In the genomic region with DNA sequence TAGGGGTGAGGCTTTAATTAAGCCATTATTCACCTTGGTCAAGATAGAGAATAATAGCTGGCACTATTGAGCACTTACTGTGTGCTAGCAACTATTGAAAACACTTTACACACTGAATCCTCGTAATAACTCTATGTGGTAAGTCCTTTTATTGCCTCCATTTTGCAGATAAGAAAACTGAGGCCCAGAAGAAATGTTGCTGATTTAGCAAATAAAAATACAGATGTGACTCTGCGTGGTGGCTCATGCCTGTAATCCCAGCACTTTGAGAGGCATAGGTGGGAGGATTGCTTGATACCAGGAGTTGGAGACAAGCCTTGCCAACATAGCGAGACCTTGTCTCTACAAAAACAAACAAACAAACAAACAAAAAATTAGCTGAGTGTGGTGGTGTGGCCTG, we compare ENCODE assay signal across 30 cellular contexts. TPM values are rescaled to one million over a fixed set of nuclear protein-coding genes. Genes with fewer than 3 reads are reported as not detected.
DNase-seq lines count a peak whose midpoint lies in the region; ATAC-seq, FAIRE-seq and TF ChIP-seq lines count a peak whose summit lies in the region.
"Had no signal": no experiment of that assay in that cellular context is flagged by ENCODE, and none has a peak within 500 bp of the region (broad histone marks: within the 10 kb centered on the region; RNA-seq: fewer than 3 reads in every experiment).

No MANE protein-coding gene starts in this region.

- no peak overlapping the region for H2BK12ac ChIP-seq in neuronal stem cell (ENCODE audit: low read length)

- FAIRE-seq in HepG2 (lab: Jason Lieb, UNC) (no peak), K562 (lab: Jason Lieb, UNC) (no peak)
- FAIRE-seq: GM12878, GM12892, GM18507 had no signal

- in situ Hi-C loops in HepG2 (cut with HindIII; ENCODE audit: extremely low pct_ligation_motif_present, low pct_unique_long_range_greater_than_20kb) (no loop called here), K562 (cut with MboI) (no loop called here)

- no peak overlapping the region for H3K27ac ChIP-seq in HepG2 (ENCODE audit: extremely low read length, insufficient read depth, low read length)
- H3K27ac ChIP-seq in right lobe of liver, result no peak overlapping the region
- H3K27ac ChIP-seq in K562 (ENCODE audit: extremely low read depth, low read depth, low read length), result no peak overlapping the region
- H3K27ac ChIP-seq in neuronal stem cell (replicated peaks; ENCODE audit: low read length), result no peak overlapping the region
- H3K27ac ChIP-seq: 22Rv1, BLaER1 had no signal

- no peaks in the 10 kb centered on the region for H3K79me1 ChIP-seq in neuronal stem cell (ENCODE audit: low read depth, low read length)

- H2AK5ac ChIP-seq in neuronal stem cell (ENCODE audit: low read depth, low read length), result no peak overlapping the region

- H3K36me3 ChIP-seq in HepG2 (replicated peaks in 1 of 2; ENCODE audit: control insufficient read depth in 1 of 2, insufficient read depth in 2 of 2, low read length in 2 of 2) (no peaks in the 10 kb centered on the region), right lobe of liver (no peaks in the 10 kb centered on the region), K562 (ENCODE audit: control insufficient read depth, insufficient read depth, low read length) (no peaks in the 10 kb centered on the region), neuronal stem cell (replicated peaks in 1 of 2; ENCODE audit: control insufficient read depth in 2 of 2, insufficient read depth in 2 of 2, low read length in 2 of 2) (no peaks in the 10 kb centered on the region)
- H3K36me3 ChIP-seq: BE2C, BLaER1 had no signal

- H2BK15ac ChIP-seq in neuronal stem cell (ENCODE audit: low read length), result no peak overlapping the region

- H3K23ac ChIP-seq in neuronal stem cell (ENCODE audit: low read depth, low read length, poor library complexity), result no peak overlapping the region

- no peak overlapping the region for H4K8ac ChIP-seq in neuronal stem cell (ENCODE audit: low read depth, low read length)

- no peak for TF ChIP-seq EP300 in HepG2 (IDR thresholded peaks at IDR 0.05; ENCODE audit: low read depth in 2 of 2, low read length in 2 of 2)
- TF ChIP-seq EP300 in HepG2 (CRISPR knock-in tag; IDR thresholded peaks at IDR 0.05; ENCODE audit: borderline replicate concordance), result no peak
- TF ChIP-seq EP300 in K562 (IDR thresholded peaks at IDR 0.05; ENCODE audit: low read length), result no peak

- H3K18ac ChIP-seq in neuronal stem cell (ENCODE audit: low read length), result no peak overlapping the region

- H3K79me2 ChIP-seq in HepG2 (ENCODE audit: insufficient read depth, low read length) (no peaks in the 10 kb centered on the region), K562 (ENCODE audit: control insufficient read depth, insufficient read depth, low read length) (no peaks in the 10 kb centered on the region)

- H3K9ac ChIP-seq in HepG2 (ENCODE audit: insufficient read depth, low read depth, low read length), result no peak overlapping the region
- no peak overlapping the region for H3K9ac ChIP-seq in K562 (ENCODE audit: insufficient read depth in 1 of 2, low read depth in 2 of 2, low read length in 2 of 2)
- H3K9ac ChIP-seq in neuronal stem cell (ENCODE audit: low read depth, low read length, poor library complexity), result peak overlapping the region; percentile 15
- H3K9ac ChIP-seq: BLaER1 had no signal

- DNase-seq in HepG2 (ENCODE audit: low spot score) (no peak), right lobe of liver (no peak), K562 (ENCODE audit: extremely low read depth in 1 of 4, low spot score in 3 of 4) (no peak), neuronal stem cell (ENCODE audit: low spot score) (no peak)
- DNase-seq in effector CD4-positive, alpha-beta T cell, result no peak
- DNase-seq: ACHN; BE2C; C1 segment of cervical spinal cord; CD4-positive, alpha-beta memory T cell; CD4-positive, CD25-positive, alpha-beta regulatory T cell; CD8-positive, alpha-beta memory T cell; COR-L47; DMS 273 treated with DMSO at 0.1 percent for 48 hours; DMS153; DMS53; DMS79; DND-41; EL; GDM1 had no signal

- TF ChIP-seq RAD21 in HepG2 (CRISPR knock-in tag; IDR thresholded peaks at IDR 0.05) (no peak), K562 (CRISPR knock-in tag; conservative IDR thresholded peaks at IDR 0.05 in 1 of 2, IDR thresholded peaks at IDR 0.05 in 1 of 2) (no peak)

- POLR2A ChIA-PET in HepG2 (lab: Yijun Ruan, JAX) (no interaction called here), K562 (lab: Yijun Ruan, JAX) (no interaction called here)

- CTCF ChIA-PET in HepG2 (lab: Yijun Ruan, JAX; ENCODE audit: low intra/inter-chr PET ratio, low total read pairs), result no interaction called here
- CTCF ChIA-PET in K562 (lab: Yijun Ruan, JAX; ENCODE audit: low intra/inter-chr PET ratio), result no interaction called here

- no peak for TF ChIP-seq POLR2A in HepG2 (IDR thresholded peaks at IDR 0.05; ENCODE audit: insufficient read depth in 1 of 2, low read depth in 2 of 2, low read length in 2 of 2)
- TF ChIP-seq POLR2A in right lobe of liver (IDR thresholded peaks at IDR 0.05), result no peak
- no peak for TF ChIP-seq POLR2A in K562 (conservative IDR thresholded peaks at IDR 0.05)

- H2AFZ ChIP-seq in HepG2 (ENCODE audit: low read length) (no peak overlapping the region), K562 (ENCODE audit: low read depth, low read length) (no peak overlapping the region), neuronal stem cell (ENCODE audit: low read length) (no peak overlapping the region)

- WGBS in HepG2 (ENCODE audit: low lambda C conversion rate), result 29% methylated on average over 3 of the region's 3 CpGs
- WGBS in right lobe of liver (ENCODE audit: insufficient coverage, low coverage, low lambda C conversion rate, missing lambda C conversion rate), result 73% methylated on average over 3 of the region's 3 CpGs
- WGBS in K562 (ENCODE audit: insufficient coverage, low coverage, missing lambda C conversion rate), result 0% methylated on average over 2 of the region's 3 CpGs
- no CpG with 5 or more reads among the region's 3 CpGs for WGBS in neuronal stem cell (ENCODE audit: extremely low coverage in 2 of 2, insufficient read length in 2 of 2, insufficient replicate concordance in 1 of 2), 2 donors

- no peak overlapping the region for H3K4ac ChIP-seq in neuronal stem cell (ENCODE audit: low read length)

- H3K14ac ChIP-seq in neuronal stem cell (ENCODE audit: low read length), result no peak overlapping the region

- H2BK120ac ChIP-seq in neuronal stem cell (ENCODE audit: low read depth, low read length), result no peak overlapping the region

- BruUV-seq in HepG2 (replicated peaks; lab: Mats Ljungman, UMichigan) (no TSS peak), K562 (replicated peaks; lab: Mats Ljungman, UMichigan) (no TSS peak)

- H3K4me3 ChIP-seq in HepG2 (replicated peaks in 1 of 3; ENCODE audit: insufficient read depth in 1 of 3, low read depth in 2 of 3, low read length in 3 of 3), result no peak overlapping the region
- no peak overlapping the region for H3K4me3 ChIP-seq in right lobe of liver
- no peak overlapping the region for H3K4me3 ChIP-seq in K562
- H3K4me3 ChIP-seq in neuronal stem cell (ENCODE audit: low read length in 2 of 2), result no peak overlapping the region
- H3K4me3 ChIP-seq: BLaER1, GM12878 had no signal

- intact Hi-C loops in HepG2 (cut with micrococcal nuclease; ENCODE audit: unreplicated experiment), result no loop called here
- intact Hi-C loops in right lobe of liver (cut with DNase I), result no loop called here
- intact Hi-C loops in K562 (cut with micrococcal nuclease), result no loop called here

- H3K27me3 ChIP-seq in HepG2 (ENCODE audit: control insufficient read depth in 1 of 2, insufficient read depth in 2 of 2, low read length in 2 of 2), result peaks cover 2 to 3% of the 10 kb centered on the region in 2 experiments; a peak in 1 of 5 replicates
- H3K27me3 ChIP-seq in right lobe of liver, result no peaks in the 10 kb centered on the region
- H3K27me3 ChIP-seq in K562 (ENCODE audit: control insufficient read depth in 2 of 2, insufficient read depth in 2 of 2, low read length in 2 of 2), result peaks cover 0 to 8% of the 10 kb centered on the region in 2 experiments; a peak in 2 of 5 replicates
- H3K27me3 ChIP-seq in neuronal stem cell (ENCODE audit: control insufficient read depth in 3 of 3, insufficient read depth in 3 of 3, low read depth in 1 of 3, low read length in 3 of 3), result no peaks in the 10 kb centered on the region
- H3K27me3 ChIP-seq: BE2C, BLaER1 had no signal

- no peak for TF ChIP-seq CTCF in HepG2 (CRISPR knock-in tag; IDR thresholded peaks at IDR 0.05)
- no peak for TF ChIP-seq CTCF in right lobe of liver (IDR thresholded peaks at IDR 0.05)
- TF ChIP-seq CTCF in K562 (IDR thresholded peaks at IDR 0.05 in 2 of 3, conservative IDR thresholded peaks at IDR 0.05 in 1 of 3; ENCODE audit: insufficient read depth in 2 of 3, low read depth in 1 of 3, low read length in 3 of 3), result no peak

- H3K4me2 ChIP-seq in HepG2 (ENCODE audit: low read depth, low read length), result no peak overlapping the region
- H3K4me2 ChIP-seq in K562 (ENCODE audit: insufficient read depth, low read length), result no peak overlapping the region
- no peak overlapping the region for H3K4me2 ChIP-seq in neuronal stem cell (ENCODE audit: insufficient read depth, low read length, poor library complexity, severe bottlenecking)
- H3K4me2 ChIP-seq: BLaER1 had no signal

- no peak overlapping the region for H4K91ac ChIP-seq in neuronal stem cell (ENCODE audit: low read depth, low read length, poor library complexity)

- H3K4me1 ChIP-seq in HepG2 (ENCODE audit: insufficient read depth, low read length) (no peaks in the 10 kb centered on the region), right lobe of liver (no peaks in the 10 kb centered on the region), K562 (replicated peaks in 1 of 2; ENCODE audit: control insufficient read depth in 2 of 2, insufficient read depth in 2 of 2, low read length in 2 of 2) (no peaks in the 10 kb centered on the region; a peak in 1 of 5 replicates), neuronal stem cell (ENCODE audit: control insufficient read depth in 2 of 2, insufficient read depth in 1 of 2, low read depth in 1 of 2, low read length in 2 of 2) (no peaks in the 10 kb centered on the region)
- H3K4me1 ChIP-seq: BE2C, BLaER1 had no signal

- no peaks in the 10 kb centered on the region for H4K20me1 ChIP-seq in HepG2 (ENCODE audit: insufficient read depth, low read length)
- no peaks in the 10 kb centered on the region; the same call in 1 of the 2 replicates for H4K20me1 ChIP-seq in K562 (replicated peaks; ENCODE audit: control insufficient read depth, insufficient read depth, low read length)
- H4K20me1 ChIP-seq: BLaER1 had no signal

- H3K9me3 ChIP-seq in HepG2 (ENCODE audit: low read length) (no peaks in the 10 kb centered on the region), right lobe of liver (no peaks in the 10 kb centered on the region), K562 (replicated peaks; ENCODE audit: control insufficient read depth, insufficient read depth, low read depth, low read length) (no peaks in the 10 kb centered on the region), neuronal stem cell (replicated peaks in 1 of 2; ENCODE audit: control insufficient read depth in 2 of 2, insufficient read depth in 1 of 2, low read depth in 1 of 2, low read length in 2 of 2) (peaks cover 0 to 2% of the 10 kb centered on the region in 2 donors)
- H3K9me3 ChIP-seq: BE2C, BLaER1 had no signal

- H2BK5ac ChIP-seq in neuronal stem cell (ENCODE audit: low read length), result no peak overlapping the region

- H3K9me1 ChIP-seq in K562 (ENCODE audit: control insufficient read depth, insufficient read depth, low read length), result no peaks in the 10 kb centered on the region

- ATAC-seq in HepG2 (no peak), right lobe of liver (no peak), K562 (no peak), HG03432 (IDR thresholded peaks at IDR 0.05; ENCODE audit: unreplicated experiment) (no peak)
- ATAC-seq: GM12878 had no signal

RNA-seq across cellular contexts. Expression of gene OTOA, which starts 19.4 kb away (rescaled TPM):
- total RNA-seq in HepG2 (2016; rRNA removed; fragmentation: Illumina TruSeq; extraction: Trizol), result 0.11 and 0.15 TPM in 2 replicates
- total RNA-seq in HepG2 (2016; cell fraction: cytosol; rRNA removed; fragmentation: Illumina TruSeq; extraction: Trizol; ENCODE audit: low read depth), result 0.09 and 0.10 TPM in 2 replicates
- 0.06 and 0.11 TPM in 2 replicates for total RNA-seq in HepG2 (2016; cell fraction: insoluble cytoplasmic fraction; rRNA removed; fragmentation: Illumina TruSeq; extraction: Trizol)
- 0.10 TPM in 1 of 2 replicates, not detected in the other for total RNA-seq in HepG2 (2016; cell fraction: membrane; rRNA removed; fragmentation: Illumina TruSeq; extraction: Trizol)
- total RNA-seq in HepG2 (2016; cell fraction: nucleus; rRNA removed; fragmentation: Illumina TruSeq; extraction: Trizol), result 0.40 and 0.50 TPM in 2 replicates
- 0.01 and 0.05 TPM in 2 replicates for polyA plus RNA-seq in HepG2 (2011; rRNA removed)
- polyA plus RNA-seq in HepG2 (2011; cell fraction: cytosol; rRNA removed), result 0.04 and 0.09 TPM in 2 replicates
- 0.06 and 0.10 TPM in 2 replicates for polyA plus RNA-seq in HepG2 (2011; cell fraction: nucleus; rRNA removed)
- polyA plus RNA-seq in HepG2 (2012), result 0.04 TPM in 1 of 2 replicates, not detected in the other
- polyA plus RNA-seq in HepG2 (2016; cell fraction: cytosol; fragmentation: Illumina TruSeq; extraction: Trizol; ENCODE audit: low read depth), result 0.05 TPM in 1 of 2 replicates, not detected in the other
- polyA plus RNA-seq in HepG2 (2016; cell fraction: insoluble cytoplasmic fraction; fragmentation: Illumina TruSeq; extraction: Trizol; ENCODE audit: low read depth), result 0.08 TPM in 1 of 2 replicates, not detected in the other
- polyA plus RNA-seq in HepG2 (2016; cell fraction: membrane; fragmentation: Illumina TruSeq; extraction: Trizol; ENCODE audit: low read depth), result 0.06 TPM in 1 of 2 replicates, not detected in the other
- 0.20 and 0.56 TPM in 2 replicates for polyA plus RNA-seq in HepG2 (2016; cell fraction: nucleus; fragmentation: Illumina TruSeq; extraction: Trizol; ENCODE audit: insufficient read depth, low read depth)
- polyA minus RNA-seq in HepG2 (2011; rRNA and poly(A)+ RNA removed; ENCODE audit: low replicate concordance), result 0.05 TPM in 1 of 2 replicates, not detected in the other
- not detected in 2 replicates for polyA minus RNA-seq in HepG2 (2011; cell fraction: cytosol; rRNA and poly(A)+ RNA removed)
- 0.25 and 0.26 TPM in 2 replicates for polyA minus RNA-seq in HepG2 (2011; cell fraction: nucleus; rRNA and poly(A)+ RNA removed)
- under 1 TPM in 4 of 6 experiments, not detected in 2; 0.12 to 0.25 (median 0.17) TPM for total RNA-seq in right lobe of liver
- total RNA-seq in K562 (2011; cell fraction: chromatin; rRNA removed; ENCODE audit: low replicate concordance), result not detected in 2 replicates
- not detected in 2 replicates for total RNA-seq in K562 (2011; cell fraction: nucleolus; rRNA removed)
- 0.15 TPM in 1 of 2 replicates, not detected in the other for total RNA-seq in K562 (2011; cell fraction: nucleoplasm; rRNA removed)
- total RNA-seq in K562 (2014; rRNA removed), result not detected in 2 replicates
- total RNA-seq in K562 (2014; rRNA removed; fragmentation: Illumina TruSeq; extraction: Trizol), result not detected in 2 replicates
- total RNA-seq in K562 (2015; rRNA removed; fragmentation: Illumina TruSeq; extraction: Trizol), result not detected in 2 replicates
- total RNA-seq in K562 (2021), result not detected in 2 replicates
- 0.03 and 0.04 TPM in 2 replicates for polyA plus RNA-seq in K562 (2011; rRNA removed)
- not detected in 2 replicates for polyA plus RNA-seq in K562 (2011; cell fraction: cytosol; rRNA removed)
- 0.08 and 0.11 TPM in 2 replicates for polyA plus RNA-seq in K562 (2011; cell fraction: nucleus; rRNA removed)
- not detected in 2 replicates for polyA plus RNA-seq in K562 (2012)
- polyA plus RNA-seq in K562 (2014; fragmentation: Illumina TruSeq; extraction: Trizol), result not detected in 2 replicates
- polyA plus RNA-seq in K562 (2014; fragmentation: Nextera tagmentation; extraction: Ambion mirVana), result not detected
- polyA plus RNA-seq in K562 (2014; rRNA removed), result not detected in 2 replicates
- polyA minus RNA-seq in K562 (2011; rRNA and poly(A)+ RNA removed), result not detected in 2 replicates
- not detected in 2 replicates for polyA minus RNA-seq in K562 (2011; cell fraction: cytosol; rRNA and poly(A)+ RNA removed)
- polyA minus RNA-seq in K562 (2011; cell fraction: nucleus; rRNA and poly(A)+ RNA removed), result not detected in 2 replicates
- 1.8 TPM for polyA plus RNA-seq in neuronal stem cell (2013, experiment 1 of 2)
- polyA plus RNA-seq in neuronal stem cell (2013, experiment 2 of 2), result 2.1 TPM
- total RNA-seq: CD4-positive, CD25-positive, alpha-beta regulatory T cell; Daoy had no signal
- polyA plus RNA-seq: AG04450; CD4-positive, alpha-beta memory T cell; CD4-positive, CD25-positive, alpha-beta regulatory T cell; CD8-positive, alpha-beta memory T cell had no signal

RNA-seq across cellular contexts. Expression of gene IGSF6, which starts 30.8 kb away (rescaled TPM):
- total RNA-seq in HepG2 (2016; rRNA removed; fragmentation: Illumina TruSeq; extraction: Trizol) (not detected in 2 replicates), right lobe of liver (10 to 100 TPM in 1 of 6 experiments, 1 to 10 TPM in 5; 1.9 to 20.5 (median 3.4) TPM), K562 (2014; rRNA removed) (not detected in 2 replicates), K562 (2014; rRNA removed; fragmentation: Illumina TruSeq; extraction: Trizol) (not detected in 2 replicates), K562 (2015; rRNA removed; fragmentation: Illumina TruSeq; extraction: Trizol) (not detected in 2 replicates), K562 (2021) (not detected in 2 replicates)
- not detected in 2 replicates for total RNA-seq in HepG2 (2016; cell fraction: cytosol; rRNA removed; fragmentation: Illumina TruSeq; extraction: Trizol; ENCODE audit: low read depth)
- not detected in 2 replicates for total RNA-seq in HepG2 (2016; cell fraction: insoluble cytoplasmic fraction; rRNA removed; fragmentation: Illumina TruSeq; extraction: Trizol)
- total RNA-seq in HepG2 (2016; cell fraction: membrane; rRNA removed; fragmentation: Illumina TruSeq; extraction: Trizol), result not detected in 2 replicates
- not detected in 2 replicates for total RNA-seq in HepG2 (2016; cell fraction: nucleus; rRNA removed; fragmentation: Illumina TruSeq; extraction: Trizol)
- polyA plus RNA-seq in HepG2 (2011; rRNA removed) (not detected in 2 replicates), K562 (2011; rRNA removed) (not detected in 2 replicates), K562 (2014; fragmentation: Illumina TruSeq; extraction: Trizol) (not detected in 2 replicates), K562 (2014; fragmentation: Nextera tagmentation; extraction: Ambion mirVana) (under 1 TPM in 1 of 2 experiments, not detected in 1; 0.07 TPM), K562 (2014; rRNA removed) (not detected in 2 replicates)
- not detected in 2 replicates for polyA plus RNA-seq in HepG2 (2011; cell fraction: cytosol; rRNA removed)
- not detected in 2 replicates for polyA plus RNA-seq in HepG2 (2011; cell fraction: nucleus; rRNA removed)
- polyA plus RNA-seq in HepG2 (2012), result 0.19 and 0.24 TPM in 2 replicates
- not detected in 2 replicates for polyA plus RNA-seq in HepG2 (2016; cell fraction: cytosol; fragmentation: Illumina TruSeq; extraction: Trizol; ENCODE audit: low read depth)
- polyA plus RNA-seq in HepG2 (2016; cell fraction: insoluble cytoplasmic fraction; fragmentation: Illumina TruSeq; extraction: Trizol; ENCODE audit: low read depth), result not detected in 2 replicates
- polyA plus RNA-seq in HepG2 (2016; cell fraction: membrane; fragmentation: Illumina TruSeq; extraction: Trizol; ENCODE audit: low read depth), result not detected in 2 replicates
- polyA plus RNA-seq in HepG2 (2016; cell fraction: nucleus; fragmentation: Illumina TruSeq; extraction: Trizol; ENCODE audit: insufficient read depth, low read depth), result not detected in 2 replicates
- polyA minus RNA-seq in HepG2 (2011; rRNA and poly(A)+ RNA removed; ENCODE audit: low replicate concordance), result not detected in 2 replicates
- not detected in 2 replicates for polyA minus RNA-seq in HepG2 (2011; cell fraction: cytosol; rRNA and poly(A)+ RNA removed)
- polyA minus RNA-seq in HepG2 (2011; cell fraction: nucleus; rRNA and poly(A)+ RNA removed), result not detected in 2 replicates
- not detected in 2 replicates for total RNA-seq in K562 (2011; cell fraction: chromatin; rRNA removed; ENCODE audit: low replicate concordance)
- not detected in 2 replicates for total RNA-seq in K562 (2011; cell fraction: nucleolus; rRNA removed)
- total RNA-seq in K562 (2011; cell fraction: nucleoplasm; rRNA removed), result not detected in 2 replicates
- not detected in 2 replicates for polyA plus RNA-seq in K562 (2011; cell fraction: cytosol; rRNA removed)
- polyA plus RNA-seq in K562 (2011; cell fraction: nucleus; rRNA removed), result not detected in 2 replicates
- 0.13 and 0.14 TPM in 2 replicates for polyA plus RNA-seq in K562 (2012)
- polyA minus RNA-seq in K562 (2011; rRNA and poly(A)+ RNA removed), result not detected in 2 replicates
- not detected in 2 replicates for polyA minus RNA-seq in K562 (2011; cell fraction: cytosol; rRNA and poly(A)+ RNA removed)
- not detected in 2 replicates for polyA minus RNA-seq in K562 (2011; cell fraction: nucleus; rRNA and poly(A)+ RNA removed)
- polyA plus RNA-seq in neuronal stem cell (2013, experiment 1 of 2), result not detected
- not detected for polyA plus RNA-seq in neuronal stem cell (2013, experiment 2 of 2)
- total RNA-seq: A172, A673, Daoy, G401 had no signal
- polyA plus RNA-seq: AG04450 had no signal

Comparison
In these comparisons a context has a peak if more than half of its experiments do, and no peak if none do; other contexts are left out.
1. Of the 241 proteins assayed by ChIP-seq in both HepG2 and K562: peak only in HepG2: none; only in K562: MAFG; in both: MAFF and MAFK; in neither: 238.